10 cellular contexts compared by ENCODE assay signal in genomic region chr7:25720427-25720826, GRCh38.
DNase-seq lines count a peak whose midpoint lies in the region; ATAC-seq, FAIRE-seq and TF ChIP-seq lines count a peak whose summit lies in the region.
"Had no signal": no experiment of that assay in that cellular context is flagged by ENCODE, and none has a peak within 500 bp of the region (broad histone marks: within the 10 kb centered on the region; RNA-seq: fewer than 3 reads in every experiment).

No MANE protein-coding gene starts in this region.

- peak; percentile 40 for TF ChIP-seq RAD21 in HCT116 (IDR thresholded peaks at IDR 0.05; ENCODE audit: low read depth)

- no peak overlapping the region for H3K4me2 ChIP-seq in HCT116 (ENCODE audit: low read length)

- H3K4me1 Mint-ChIP-seq in mesothelial cell of epicardium (peaks cover 8% of the 10 kb centered on the region), immature natural killer cell (no peaks in the 10 kb centered on the region)
- no peaks in the 10 kb centered on the region for H3K4me1 Mint-ChIP-seq in stimulated activated naive CD8-positive, alpha-beta T cell treated with anti-CD3 and anti-CD28 coated beads, Interleukin-15, amount 100 ng/mL, for 72 hours

- H3K9me3 Mint-ChIP-seq in mesothelial cell of epicardium = no peaks in the 10 kb centered on the region
- peaks cover 0 to 3% (median 0%) of the 10 kb centered on the region in 6 donors for H3K9me3 Mint-ChIP-seq in immature natural killer cell
- H3K9me3 Mint-ChIP-seq in stimulated activated naive CD8-positive, alpha-beta T cell treated with anti-CD3 and anti-CD28 coated beads, Interleukin-15, amount 100 ng/mL, for 72 hours = no peaks in the 10 kb centered on the region

- H3K27ac Mint-ChIP-seq in mesothelial cell of epicardium (no peak overlapping the region), immature natural killer cell (no peak overlapping the region)
- no peak overlapping the region for H3K27ac Mint-ChIP-seq in stimulated activated naive CD8-positive, alpha-beta T cell treated with anti-CD3 and anti-CD28 coated beads, Interleukin-15, amount 100 ng/mL, for 72 hours

- H3K27me3 ChIP-seq in HCT116 (ENCODE audit: insufficient read depth, low read length) = peaks cover 41% of the 10 kb centered on the region

- BruUV-seq in HCT116 (replicated peaks; lab: Mats Ljungman, UMichigan) = no TSS peak

- DNase-seq in D721Med (ENCODE audit: insufficient read length, low spot score) = no peak
- DNase-seq in HCT116 (ENCODE audit: low read depth, low spot score) = no peak
- DNase-seq in mesothelial cell of epicardium (ENCODE audit: low spot score in 2 of 2, unreplicated experiment in 2 of 2) = no peak
- no peak for DNase-seq in immature natural killer cell
- DNase-seq in UCSD-AML1 (lab: John Stamatoyannopoulos, UW; ENCODE audit: unreplicated experiment) = no peak
- DNase-seq in stimulated activated naive CD8-positive, alpha-beta T cell treated with anti-CD3 and anti-CD28 coated beads, Interleukin-15, amount 100 ng/mL, for 72 hours = no peak
- DNase-seq: NCI-H1105 treated with DMSO at 0.1 percent for 48 hours had no signal

- no peaks in the 10 kb centered on the region for H3K9me3 ChIP-seq in HCT116 (ENCODE audit: control insufficient read depth in 1 of 2, insufficient read depth in 1 of 2, low read depth in 1 of 2, low read length in 2 of 2)

- H3K4me1 ChIP-seq in HCT116 (ENCODE audit: control insufficient read depth in 1 of 2, insufficient read depth in 2 of 2, low read length in 2 of 2) = no peaks in the 10 kb centered on the region

- no peak overlapping the region for H3K9ac ChIP-seq in HCT116 (ENCODE audit: low read length)

- H3K27ac ChIP-seq in HCT116 (ENCODE audit: low read depth, low read length) (no peak overlapping the region), VCaP (no peak overlapping the region)
- H3K27ac ChIP-seq: skin epidermis had no signal

- TF ChIP-seq CTCF in D721Med (IDR thresholded peaks at IDR 0.05; ENCODE audit: insufficient read depth, missing control alignments) (peak; percentile 30), HCT116 (IDR thresholded peaks at IDR 0.05 in 2 of 3, conservative IDR thresholded peaks at IDR 0.05 in 1 of 3; ENCODE audit: borderline replicate concordance in 1 of 3, insufficient read depth in 1 of 3, low read depth in 2 of 3, low read length in 2 of 3) (peak; percentile 32 to 65 (median 55); a peak in 5 of 6 replicates), VCaP (conservative IDR thresholded peaks at IDR 0.05) (peak; percentile 76), mesothelial cell of epicardium (IDR thresholded peaks at IDR 0.05; ENCODE audit: unreplicated experiment) (peak; percentile 22)

- ATAC-seq in HCT116 (peak; percentile 69; the same call in 1 of the 2 replicates), HG03025 (IDR thresholded peaks at IDR 0.05; ENCODE audit: low FRiP score, unreplicated experiment) (no peak)
- ATAC-seq in stimulated activated naive CD8-positive, alpha-beta T cell treated with anti-CD3 and anti-CD28 coated beads, Interleukin-15, amount 100 ng/mL, for 72 hours = no peak

- RAD21 ChIA-PET in HCT116 (lab: Charles Lee; ENCODE audit: low non-redundant PET in 1 of 2, low total read pairs in 2 of 2, uncharacterized antibody in 2 of 2, unreplicated experiment in 2 of 2) = no interaction called here

- H2AFZ ChIP-seq in HCT116 (ENCODE audit: low read depth, low read length, poor library complexity, severe bottlenecking) = no peak overlapping the region

- POLR2A ChIA-PET in HCT116 (lab: Charles Lee) = no interaction called here

- H3K27me3 Mint-ChIP-seq in mesothelial cell of epicardium (ENCODE audit: low read depth) = peaks cover 2% of the 10 kb centered on the region
- peaks cover 2 to 10% (median 4%) of the 10 kb centered on the region in 3 donors for H3K27me3 Mint-ChIP-seq in immature natural killer cell (ENCODE audit: low read depth in 3 of 3)
- H3K27me3 Mint-ChIP-seq in stimulated activated naive CD8-positive, alpha-beta T cell treated with anti-CD3 and anti-CD28 coated beads, Interleukin-15, amount 100 ng/mL, for 72 hours = no peaks in the 10 kb centered on the region

- intact Hi-C loops in HCT116 (cut with micrococcal nuclease) = loop anchor here (1.0 kb wide), 1 partner anchor 134 kb away; no protein-coding TSS in a partner anchor

- H3K9me2 ChIP-seq in HCT116 (ENCODE audit: insufficient read depth) = no peaks in the 10 kb centered on the region

- no peak overlapping the region for H3K4me3 ChIP-seq in HCT116 (replicated peaks in 1 of 2; ENCODE audit: low read depth in 1 of 2, low read length in 2 of 2)
- H3K4me3 ChIP-seq: skin epidermis had no signal

- no peaks in the 10 kb centered on the region for H3K36me3 ChIP-seq in HCT116 (ENCODE audit: control insufficient read depth in 1 of 2, insufficient read depth in 2 of 2, low read length in 2 of 2)

- no peak for FAIRE-seq in D721Med (lab: Jason Lieb, UNC)

- no peak overlapping the region for H3K4me3 Mint-ChIP-seq in mesothelial cell of epicardium
- H3K4me3 Mint-ChIP-seq in immature natural killer cell = no peak overlapping the region
- H3K4me3 Mint-ChIP-seq in stimulated activated naive CD8-positive, alpha-beta T cell treated with anti-CD3 and anti-CD28 coated beads, Interleukin-15, amount 100 ng/mL, for 72 hours = no peak overlapping the region

- CTCF ChIA-PET in HCT116 (lab: Charles Lee) = interaction anchor here (0.9 to 2.0 kb wide), 2 partner anchors 45 to 135 kb away, joined by 3 to 5 read pairs; no protein-coding TSS in a partner anchor

- TF ChIP-seq POLR2A in HCT116 (IDR thresholded peaks at IDR 0.05; ENCODE audit: borderline replicate concordance, extremely low read depth, insufficient read depth, insufficient read length) = no peak

- H3K36me3 Mint-ChIP-seq in mesothelial cell of epicardium (no peaks in the 10 kb centered on the region), immature natural killer cell (no peaks in the 10 kb centered on the region)

- H3K79me2 ChIP-seq in HCT116 (ENCODE audit: insufficient read depth, low read length) = no peaks in the 10 kb centered on the region

- H4K20me1 ChIP-seq in HCT116 (ENCODE audit: insufficient read depth) = no peaks in the 10 kb centered on the region

TF ChIP-seq in HCT116, 20 proteins besides CTCF, POLR2A, EP300 and RAD21:
- TF ChIP-seq ZFX (IDR thresholded peaks at IDR 0.05) = no peak
- no peak for TF ChIP-seq POLR2AphosphoS5 (IDR thresholded peaks at IDR 0.05; ENCODE audit: low read depth, low read length)

Comparison
In these comparisons a context has a peak if more than half of its experiments do, and no peak if none do; other contexts are left out.
1. CTCF ChIP-seq: peak in every context shown above with its lines; median percentile 76 in VCaP; 55 in HCT116; 30 in D721Med; 22 in mesothelial cell of epicardium.